22 cellular contexts compared by ENCODE assay signal in the genomic region with DNA sequence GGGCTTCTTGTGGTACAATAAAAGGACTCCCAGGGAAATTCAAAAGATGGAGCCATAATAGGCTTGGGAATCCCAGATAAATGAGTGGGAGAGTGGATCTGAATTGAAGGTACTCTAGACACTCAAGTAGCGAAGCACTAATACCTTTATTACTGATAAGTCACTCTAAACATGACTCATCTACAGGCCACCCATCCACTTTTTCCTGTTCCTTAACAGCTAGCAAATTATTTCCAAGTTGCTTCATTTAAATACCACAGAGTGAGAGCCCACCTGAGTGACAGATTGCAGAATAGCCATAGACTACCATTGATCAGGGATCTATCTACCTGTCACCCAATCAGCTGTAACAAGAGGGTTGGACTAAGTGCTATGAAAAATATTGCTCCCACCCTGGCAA.
"Had no signal": no experiment of that assay in that cellular context is flagged by ENCODE, and none has a peak within 500 bp of the region (broad histone marks: within the 10 kb centered on the region; RNA-seq: fewer than 3 reads in every experiment).

No MANE protein-coding gene starts in this region.

- H3K9me3 ChIP-seq: ovary, prostate gland, right atrium auricular region, transverse colon had no signal

- ATAC-seq: activated CD4-positive, alpha-beta T cell treated with anti-CD3 and anti-CD28 coated beads for 36 hours; activated CD8-positive, alpha-beta memory T cell treated with anti-CD3 and anti-CD28 coated beads, Interleukin-2, amount 10 ng/mL, durations not matched to agents 7 days and 5 days; activated CD8-positive, alpha-beta T cell treated with anti-CD3 and anti-CD28 coated beads, Interleukin-2, amount 10 ng/mL, durations not matched to agents 7 days and 5 days; activated naive CD4-positive, alpha-beta T cell treated with anti-CD3 and anti-CD28 coated beads, Interleukin-2, amount 50 U/mL, for 72 hours; stimulated activated naive B cell treated with anti-CD40 and anti-IgM and Interleukin-4, amounts not matched to agents 10 μg/mL and 1 μg/mL and 100 μg/mL, for 72 hours had no signal

- H3K27ac ChIP-seq: ovary, prostate gland, right atrium auricular region, transverse colon had no signal

- H3K4me1 Mint-ChIP-seq: activated CD4-positive, alpha-beta T cell treated with anti-CD3 and anti-CD28 coated beads for 36 hours; activated CD8-positive, alpha-beta memory T cell treated with anti-CD3 and anti-CD28 coated beads, Interleukin-2, amount 10 ng/mL, durations not matched to agents 7 days and 5 days; mesothelial cell of epicardium; naive B cell; stimulated activated naive B cell treated with anti-CD40 and anti-IgM and Interleukin-4, amounts not matched to agents 10 μg/mL and 1 μg/mL and 100 μg/mL, for 72 hours had no signal

- H3K4me3 ChIP-seq: ovary, prostate gland, right atrium auricular region, transverse colon had no signal

- H3K36me3 ChIP-seq: ovary, prostate gland, right atrium auricular region, transverse colon had no signal

- H3K9me3 Mint-ChIP-seq: activated naive CD4-positive, alpha-beta T cell treated with anti-CD3 and anti-CD28 coated beads, Interleukin-2, amount 50 U/mL, for 72 hours; mesothelial cell of epicardium; stimulated activated naive B cell treated with anti-CD40 and anti-IgM and Interleukin-4, amounts not matched to agents 10 μg/mL and 1 μg/mL and 100 μg/mL, for 72 hours had no signal

- H3K36me3 Mint-ChIP-seq: activated CD8-positive, alpha-beta memory T cell treated with anti-CD3 and anti-CD28 coated beads, Interleukin-2, amount 10 ng/mL, durations not matched to agents 7 days and 5 days; activated naive CD4-positive, alpha-beta T cell treated with anti-CD3 and anti-CD28 coated beads, Interleukin-2, amount 50 U/mL, for 72 hours; mesothelial cell of epicardium; stimulated activated naive B cell treated with anti-CD40 and anti-IgM and Interleukin-4, amounts not matched to agents 10 μg/mL and 1 μg/mL and 100 μg/mL, for 72 hours had no signal

- H3K4me3 Mint-ChIP-seq: activated CD4-positive, alpha-beta T cell treated with anti-CD3 and anti-CD28 coated beads for 36 hours; activated CD8-positive, alpha-beta memory T cell treated with anti-CD3 and anti-CD28 coated beads, Interleukin-2, amount 10 ng/mL, durations not matched to agents 7 days and 5 days; activated CD8-positive, alpha-beta T cell treated with anti-CD3 and anti-CD28 coated beads, Interleukin-2, amount 10 ng/mL, durations not matched to agents 7 days and 5 days; mesothelial cell of epicardium; naive B cell; stimulated activated naive B cell treated with anti-CD40 and anti-IgM and Interleukin-4, amounts not matched to agents 10 μg/mL and 1 μg/mL and 100 μg/mL, for 72 hours had no signal

- H3K4me1 ChIP-seq: prostate gland, right atrium auricular region, transverse colon had no signal

- H3K27ac Mint-ChIP-seq: activated CD4-positive, alpha-beta T cell treated with anti-CD3 and anti-CD28 coated beads for 36 hours; activated CD8-positive, alpha-beta memory T cell treated with anti-CD3 and anti-CD28 coated beads, Interleukin-2, amount 10 ng/mL, durations not matched to agents 7 days and 5 days; activated CD8-positive, alpha-beta T cell treated with anti-CD3 and anti-CD28 coated beads, Interleukin-2, amount 10 ng/mL, durations not matched to agents 7 days and 5 days; activated naive CD4-positive, alpha-beta T cell treated with anti-CD3 and anti-CD28 coated beads, Interleukin-2, amount 50 U/mL, for 72 hours; mesothelial cell of epicardium; naive B cell; stimulated activated naive B cell treated with anti-CD40 and anti-IgM and Interleukin-4, amounts not matched to agents 10 μg/mL and 1 μg/mL and 100 μg/mL, for 72 hours had no signal

- FAIRE-seq: colon had no signal

- DNase-seq: activated CD4-positive, alpha-beta T cell treated with anti-CD3 and anti-CD28 coated beads for 36 hours; activated CD4-positive, CD25-positive, alpha-beta regulatory T cell; activated CD8-positive, alpha-beta memory T cell treated with anti-CD3 and anti-CD28 coated beads, Interleukin-2, amount 10 ng/mL, durations not matched to agents 7 days and 5 days; activated CD8-positive, alpha-beta T cell treated with anti-CD3 and anti-CD28 coated beads, Interleukin-2, amount 10 ng/mL, durations not matched to agents 7 days and 5 days; activated naive CD4-positive, alpha-beta T cell; activated T-cell treated with anti-CD3 and anti-CD28 coated beads, Interleukin-2, amount 50 U/mL, for 48 hours; anterior cingulate cortex; effector memory CD4-positive, alpha-beta T cell; foreskin fibroblast; islet precursor cell; naive B cell; ovary; stimulated activated CD4-positive, alpha-beta T cell treated with anti-CD3 and anti-CD28 coated beads, Interleukin-15, amount 100 ng/mL, for 24 hours; stimulated activated CD4-positive, alpha-beta T cell treated with anti-CD3 and anti-CD28 coated beads, Interleukin-2, amount 100 ng/mL, for 24 hours; stimulated activated naive B cell treated with anti-CD40 and anti-IgM and Interleukin-4, amounts not matched to agents 10 μg/mL and 1 μg/mL and 100 μg/mL, for 72 hours; T-helper 1 cell; transverse colon had no signal

- H3K27me3 ChIP-seq: ovary, right atrium auricular region, transverse colon had no signal
